Comparison of ENCODE assay signal across 8 cellular contexts in genomic region chr19:42244452-42245220, GRCh38. TPM values are rescaled to one million over a fixed set of nuclear protein-coding genes. Genes with fewer than 3 reads are reported as not detected.
DNase-seq lines count a peak whose midpoint lies in the region; ATAC-seq, FAIRE-seq and TF ChIP-seq lines count a peak whose summit lies in the region.

No MANE protein-coding gene starts in this region.

- intact Hi-C loops in cardiac septum (cut with DNase I), result loop anchor here (1.0 to 10.0 kb wide), 2 partner anchors 35 to 180 kb away; partner anchors contain the start of gene LIPE

- H3K27me3 ChIP-seq in SU-DHL-6 (ENCODE audit: low read length), result no peaks in the 10 kb centered on the region
- H3K27me3 ChIP-seq in parathyroid adenoma (ENCODE audit: control insufficient read depth, insufficient read depth, low read length), result no peaks in the 10 kb centered on the region
- no peaks in the 10 kb centered on the region for H3K27me3 ChIP-seq in tibial nerve

- H3K4me3 ChIP-seq in SU-DHL-6 (ENCODE audit: insufficient read depth, low read length, poor library complexity, severe bottlenecking) (peak overlapping the region; percentile 80), parathyroid adenoma (ENCODE audit: low read depth, low read length) (peak overlapping the region; percentile 71), tibial nerve (peak overlapping the region; percentile 46 to 87 (median 56))

- peak overlapping the region; percentile 88 for H3K27ac Mint-ChIP-seq in HFFc6
- H3K27ac Mint-ChIP-seq in activated naive CD8-positive, alpha-beta T cell treated with anti-CD3 and anti-CD28 coated beads, Interleukin-2, amount 50 U/mL, for 24 hours, result peak overlapping the region; percentile 99

- H3K36me3 ChIP-seq in SU-DHL-6 (ENCODE audit: low read length) (no peaks in the 10 kb centered on the region), parathyroid adenoma (ENCODE audit: control insufficient read depth, insufficient read depth, low read length) (no peaks in the 10 kb centered on the region), tibial nerve (peaks cover 0 to 33% (median 0%) of the 10 kb centered on the region in 3 donors)

- H3K9me3 ChIP-seq in SU-DHL-6 (ENCODE audit: insufficient read depth, low read length), result no peaks in the 10 kb centered on the region
- no peaks in the 10 kb centered on the region for H3K9me3 ChIP-seq in parathyroid adenoma (ENCODE audit: control insufficient read depth, low read length)
- no peaks in the 10 kb centered on the region for H3K9me3 ChIP-seq in tibial nerve

- peak; percentile 39 for ATAC-seq in activated naive CD8-positive, alpha-beta T cell treated with anti-CD3 and anti-CD28 coated beads, Interleukin-2, amount 50 U/mL, for 24 hours

- peak; percentile 92 for DNase-seq in HFFc6
- peak; percentile 96 for DNase-seq in NCI-H1105 treated with DMSO at 0.1 percent for 48 hours (lab: John Stamatoyannopoulos, UW)
- peak; percentile 91 for DNase-seq in activated naive CD8-positive, alpha-beta T cell treated with anti-CD3 and anti-CD28 coated beads, Interleukin-2, amount 50 U/mL, for 24 hours
- peak; percentile 98 for DNase-seq in cardiac septum (ENCODE audit: low spot score)
- peak; percentile 83 to 89 for DNase-seq in tibial nerve (ENCODE audit: low spot score in 2 of 2)

- TF ChIP-seq POLR2A in tibial nerve (IDR thresholded peaks at IDR 0.05), result peak; percentile 48 to 53

- H2AFZ ChIP-seq in SU-DHL-6 (ENCODE audit: low read depth, low read length, severe bottlenecking), result peak overlapping the region; percentile 77
- peak overlapping the region; percentile 80 for H2AFZ ChIP-seq in parathyroid adenoma

- TF ChIP-seq CTCF in HFFc6 (IDR thresholded peaks at IDR 0.05), result peak; percentile 78
- peak; percentile 67 for TF ChIP-seq CTCF in SU-DHL-6 (IDR thresholded peaks at IDR 0.05; ENCODE audit: insufficient read depth, low read length, poor library complexity, severe bottlenecking)
- peak; percentile 79 for TF ChIP-seq CTCF in parathyroid adenoma (IDR thresholded peaks at IDR 0.05)
- peak; percentile 46 to 84 (median 78) for TF ChIP-seq CTCF in tibial nerve (IDR thresholded peaks at IDR 0.05)

- 1 to 2% methylated on average over 40 of the region's 40 CpGs for WGBS in tibial nerve, 2 donors

- peaks cover 4% of the 10 kb centered on the region; the same call in 1 of the 2 replicates for H3F3A ChIP-seq in SU-DHL-6 (ENCODE audit: insufficient read depth)

- FAIRE-seq in G401.6 (lab: Jason Lieb, UNC), result peak; percentile 96

- H3K9ac ChIP-seq in SU-DHL-6 (ENCODE audit: low read length), result peak overlapping the region; percentile 68
- no peak overlapping the region for H3K9ac ChIP-seq in parathyroid adenoma

- no peaks in the 10 kb centered on the region for H4K20me1 ChIP-seq in SU-DHL-6 (ENCODE audit: low read depth, low read length)

- peak overlapping the region; percentile 78 for H3K4me2 ChIP-seq in SU-DHL-6 (ENCODE audit: low read depth, low read length, poor library complexity, severe bottlenecking)
- H3K4me2 ChIP-seq in parathyroid adenoma (ENCODE audit: low read length), result peak overlapping the region; percentile 76

- H3K79me2 ChIP-seq in SU-DHL-6 (ENCODE audit: insufficient read depth, low read length) (peaks cover 25% of the 10 kb centered on the region), parathyroid adenoma (peaks cover 23% of the 10 kb centered on the region)

- no peaks in the 10 kb centered on the region for H3K9me3 Mint-ChIP-seq in HFFc6
- H3K9me3 Mint-ChIP-seq in activated naive CD8-positive, alpha-beta T cell treated with anti-CD3 and anti-CD28 coated beads, Interleukin-2, amount 50 U/mL, for 24 hours, result no peaks in the 10 kb centered on the region

- H3K27me3 Mint-ChIP-seq in HFFc6 (ENCODE audit: insufficient read depth), result peaks cover 16% of the 10 kb centered on the region
- no peaks in the 10 kb centered on the region for H3K27me3 Mint-ChIP-seq in activated naive CD8-positive, alpha-beta T cell treated with anti-CD3 and anti-CD28 coated beads, Interleukin-2, amount 50 U/mL, for 24 hours

- H3K4me3 Mint-ChIP-seq in HFFc6, result peak overlapping the region; percentile 96
- peak overlapping the region; percentile 92 for H3K4me3 Mint-ChIP-seq in activated naive CD8-positive, alpha-beta T cell treated with anti-CD3 and anti-CD28 coated beads, Interleukin-2, amount 50 U/mL, for 24 hours

- peak overlapping the region; percentile 82 for H3K27ac ChIP-seq in SU-DHL-6 (ENCODE audit: low read depth, low read length)
- peak overlapping the region; percentile 87 for H3K27ac ChIP-seq in parathyroid adenoma
- H3K27ac ChIP-seq in tibial nerve, result peak overlapping the region; percentile 79 to 100 (median 90)

- peaks cover 60% of the 10 kb centered on the region for H3K4me1 Mint-ChIP-seq in HFFc6 (ENCODE audit: low read depth)
- H3K4me1 Mint-ChIP-seq in activated naive CD8-positive, alpha-beta T cell treated with anti-CD3 and anti-CD28 coated beads, Interleukin-2, amount 50 U/mL, for 24 hours, result peaks cover 49% of the 10 kb centered on the region

- no peaks in the 10 kb centered on the region for H3K9me2 ChIP-seq in SU-DHL-6 (replicated peaks; ENCODE audit: insufficient read depth, low read length)

- peak; percentile 91 to 95 for TF ChIP-seq EP300 in tibial nerve (IDR thresholded peaks at IDR 0.05)

- H3K36me3 Mint-ChIP-seq in HFFc6 (ENCODE audit: low read depth), result peaks cover 14% of the 10 kb centered on the region
- H3K36me3 Mint-ChIP-seq in activated naive CD8-positive, alpha-beta T cell treated with anti-CD3 and anti-CD28 coated beads, Interleukin-2, amount 50 U/mL, for 24 hours (ENCODE audit: low read depth), result peaks cover 25% of the 10 kb centered on the region

- H3K4me1 ChIP-seq in parathyroid adenoma, result peaks cover 6% of the 10 kb centered on the region
- peaks cover 0 to 81% (median 53%) of the 10 kb centered on the region in 4 donors for H3K4me1 ChIP-seq in tibial nerve

RNA-seq across cellular contexts. Expression of gene GSK3A, which starts 2.2 kb away (rescaled TPM):
- total RNA-seq in HFFc6 (2021; fragmentation: NEBNext Ultra II Directional; extraction: Animal tissue kit (Norgen Biotek cat#: 25700)), result 10 to 100 TPM; 36.3 to 45.5 (median 43.1) TPM
- total RNA-seq in cardiac septum, result 39.6 TPM
- total RNA-seq in tibial nerve, result 10 to 100 TPM; 24.7 to 34.5 (median 28.3) TPM

RNA-seq across cellular contexts. Expression of gene ERF, which starts 10.3 kb away (rescaled TPM):
- total RNA-seq in HFFc6 (2021; fragmentation: NEBNext Ultra II Directional; extraction: Animal tissue kit (Norgen Biotek cat#: 25700)), result 10 to 100 TPM; 74.7 to 87.8 (median 78.8) TPM
- total RNA-seq in cardiac septum (37.4 TPM), tibial nerve (10 to 100 TPM; 30.4 to 42.6 (median 35.1) TPM)

RNA-seq across cellular contexts. Expression of gene CIC, which starts 24.4 kb away (rescaled TPM):
- 10 to 100 TPM; 67.6 to 75.4 (median 73.7) TPM for total RNA-seq in HFFc6 (2021; fragmentation: NEBNext Ultra II Directional; extraction: Animal tissue kit (Norgen Biotek cat#: 25700))
- total RNA-seq in cardiac septum, result 51.3 TPM
- total RNA-seq in tibial nerve, result 10 to 100 TPM; 27.0 to 74.1 (median 41.3) TPM

RNA-seq across cellular contexts. Expression of gene ZNF526, which starts 24.5 kb away (rescaled TPM):
- 10 to 100 TPM; 14.0 to 18.2 (median 16.1) TPM for total RNA-seq in HFFc6 (2021; fragmentation: NEBNext Ultra II Directional; extraction: Animal tissue kit (Norgen Biotek cat#: 25700))
- total RNA-seq in cardiac septum, result 4.1 TPM
- total RNA-seq in tibial nerve, result 1 to 10 TPM; 4.3 to 6.3 (median 6.3) TPM

RNA-seq across cellular contexts. Expression of gene DEDD2, which starts 27.2 kb away (rescaled TPM):
- total RNA-seq in HFFc6 (2021; fragmentation: NEBNext Ultra II Directional; extraction: Animal tissue kit (Norgen Biotek cat#: 25700)), result 10 to 100 TPM; 19.2 to 24.9 (median 20.2) TPM
- total RNA-seq in cardiac septum (10.2 TPM), tibial nerve (10 to 100 TPM; 33.9 to 56.2 (median 40.3) TPM)

Comparison
In these comparisons a context has a peak if more than half of its experiments do, and no peak if none do; other contexts are left out.
1. Peak in every context shown above with its lines: DNase-seq, ATAC-seq, H3K4me3 ChIP-seq and H3K27ac ChIP-seq.